7 cellular contexts compared by ENCODE assay signal in the genomic region with DNA sequence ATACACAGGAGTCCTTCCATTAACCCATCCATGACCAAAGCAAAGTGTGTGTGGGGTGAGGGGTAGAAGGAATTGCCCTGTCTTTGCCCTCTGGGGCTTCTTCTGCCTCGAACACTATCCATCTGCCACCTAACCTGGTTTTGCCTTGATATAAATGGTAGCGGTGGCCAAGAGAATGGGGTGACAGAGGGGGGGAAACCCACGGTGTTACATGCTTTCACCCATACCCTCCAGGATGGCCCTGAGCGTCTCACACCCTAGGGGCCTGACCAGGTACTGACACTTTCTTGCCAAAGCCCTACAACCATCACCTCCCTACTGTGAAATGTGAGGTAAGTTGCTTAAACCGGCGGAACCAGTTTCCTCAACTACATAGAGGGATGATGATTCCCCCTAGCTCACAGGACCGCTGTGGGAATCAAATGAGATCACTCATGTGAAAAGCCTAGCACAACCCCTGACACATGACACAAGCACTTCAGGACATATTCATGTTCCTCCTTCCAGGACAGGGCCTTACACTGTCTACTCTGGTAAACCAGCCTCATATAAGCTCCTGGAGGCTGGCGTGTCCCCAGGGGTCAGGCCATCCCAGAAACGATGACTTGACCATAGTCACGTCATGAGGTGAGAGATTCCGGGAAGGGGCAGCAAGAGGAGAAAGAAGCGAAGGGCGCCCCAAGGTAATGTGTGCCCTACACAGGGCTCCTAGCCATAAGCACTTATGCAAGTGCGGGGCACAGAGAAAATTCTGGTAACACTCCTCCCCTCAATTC. TPM values are rescaled to one million over a fixed set of nuclear protein-coding genes. Genes with fewer than 3 reads are reported as not detected.
DNase-seq lines count a peak whose midpoint lies in the region; ATAC-seq and TF ChIP-seq lines count a peak whose summit lies in the region.

No MANE protein-coding gene starts in this region.

- WGBS in suprapubic skin: 31% methylated on average over 14 of the region's 14 CpGs

- H3K36me3 ChIP-seq in mucosa of rectum (ENCODE audit: control insufficient read depth in 2 of 2, insufficient read depth in 2 of 2, low read length in 2 of 2): no peaks in the 10 kb centered on the region
- no peaks in the 10 kb centered on the region for H3K36me3 ChIP-seq in suprapubic skin

- H3K4me1 Mint-ChIP-seq in endothelial cell (ENCODE audit: unreplicated experiment): peaks cover 29% of the 10 kb centered on the region

- peaks cover 10% of the 10 kb centered on the region for H3K36me3 Mint-ChIP-seq in endothelial cell (ENCODE audit: low read depth, unreplicated experiment)

- no peaks in the 10 kb centered on the region for H3K9me3 ChIP-seq in mucosa of rectum (ENCODE audit: control insufficient read depth in 2 of 2, low read length in 2 of 2)
- H3K9me3 ChIP-seq in suprapubic skin: no peaks in the 10 kb centered on the region

- H3K4me3 Mint-ChIP-seq in endothelial cell (ENCODE audit: unreplicated experiment): peak overlapping the region; percentile 89

- TF ChIP-seq CTCF in endothelial cell (IDR thresholded peaks at IDR 0.05; ENCODE audit: unreplicated experiment) (peak; percentile 72), suprapubic skin (IDR thresholded peaks at IDR 0.05) (peak; percentile 47 to 57)

- H3K4me3 ChIP-seq in mucosa of rectum (ENCODE audit: low read length in 2 of 2) (peak overlapping the region; percentile 47 to 78), suprapubic skin (peak overlapping the region; percentile 64)

- H3K4me1 ChIP-seq in mucosa of rectum (ENCODE audit: control insufficient read depth in 2 of 2, insufficient read depth in 2 of 2, low read length in 2 of 2) (peaks cover 19 to 20% of the 10 kb centered on the region in 2 donors), suprapubic skin (peaks cover 44% of the 10 kb centered on the region)

- H3K27me3 ChIP-seq in mucosa of rectum (ENCODE audit: control insufficient read depth in 2 of 2, insufficient read depth in 2 of 2, low read length in 2 of 2) (no peaks in the 10 kb centered on the region), suprapubic skin (no peaks in the 10 kb centered on the region)

- TF ChIP-seq POLR2A in suprapubic skin (IDR thresholded peaks at IDR 0.05): peak in 1 of 2 donors; percentile 61

- H3K27me3 Mint-ChIP-seq in endothelial cell (ENCODE audit: unreplicated experiment): peaks cover 15% of the 10 kb centered on the region

- ATAC-seq in GM18502 (IDR thresholded peaks at IDR 0.05; ENCODE audit: poor library complexity, unreplicated experiment): peak; percentile 45
- ATAC-seq in HG02623 (IDR thresholded peaks at IDR 0.05; ENCODE audit: unreplicated experiment): peak; percentile 31

- H3K9ac ChIP-seq in mucosa of rectum (ENCODE audit: low read depth in 1 of 2, low read length in 2 of 2): peak overlapping the region; percentile 90 to 91

- H3K27ac ChIP-seq in mucosa of rectum (ENCODE audit: low read depth in 2 of 2, low read length in 2 of 2) (peak overlapping the region; percentile 95 to 99), suprapubic skin (peak overlapping the region; percentile 100)

- no peak for TF ChIP-seq EP300 in suprapubic skin (IDR thresholded peaks at IDR 0.05)

- DNase-seq in NCI-H1694 treated with DMSO at 0.1 percent for 48 hours (lab: John Stamatoyannopoulos, UW) (peak; percentile 54), endothelial cell (ENCODE audit: low spot score) (peak; percentile 43), suprapubic skin (ENCODE audit: low spot score in 2 of 2) (peak in 1 of 2 donors; percentile 82)
- peak; percentile 55 to 59 for DNase-seq in activated CD4-positive, alpha-beta T cell treated with anti-CD3 and anti-CD28 coated beads for 4 hours

- no peaks in the 10 kb centered on the region for H3K9me3 Mint-ChIP-seq in endothelial cell (ENCODE audit: unreplicated experiment)

- peak overlapping the region; percentile 97 for H3K27ac Mint-ChIP-seq in endothelial cell (ENCODE audit: unreplicated experiment)

RNA-seq across cellular contexts. Expression of a gene that starts 49.7 kb away (rescaled TPM):
- total RNA-seq in endothelial cell (ENCODE audit: unreplicated experiment) (15.0 TPM), suprapubic skin (10 to 100 TPM; 12.4 to 21.6 (median 15.3) TPM)

RNA-seq across cellular contexts. Expression of a gene that starts 53.9 kb away (rescaled TPM):
- total RNA-seq in endothelial cell (ENCODE audit: unreplicated experiment) (302 TPM), suprapubic skin (100 to 1,000 TPM; 189 to 236 (median 222) TPM)
